In the genomic region with DNA sequence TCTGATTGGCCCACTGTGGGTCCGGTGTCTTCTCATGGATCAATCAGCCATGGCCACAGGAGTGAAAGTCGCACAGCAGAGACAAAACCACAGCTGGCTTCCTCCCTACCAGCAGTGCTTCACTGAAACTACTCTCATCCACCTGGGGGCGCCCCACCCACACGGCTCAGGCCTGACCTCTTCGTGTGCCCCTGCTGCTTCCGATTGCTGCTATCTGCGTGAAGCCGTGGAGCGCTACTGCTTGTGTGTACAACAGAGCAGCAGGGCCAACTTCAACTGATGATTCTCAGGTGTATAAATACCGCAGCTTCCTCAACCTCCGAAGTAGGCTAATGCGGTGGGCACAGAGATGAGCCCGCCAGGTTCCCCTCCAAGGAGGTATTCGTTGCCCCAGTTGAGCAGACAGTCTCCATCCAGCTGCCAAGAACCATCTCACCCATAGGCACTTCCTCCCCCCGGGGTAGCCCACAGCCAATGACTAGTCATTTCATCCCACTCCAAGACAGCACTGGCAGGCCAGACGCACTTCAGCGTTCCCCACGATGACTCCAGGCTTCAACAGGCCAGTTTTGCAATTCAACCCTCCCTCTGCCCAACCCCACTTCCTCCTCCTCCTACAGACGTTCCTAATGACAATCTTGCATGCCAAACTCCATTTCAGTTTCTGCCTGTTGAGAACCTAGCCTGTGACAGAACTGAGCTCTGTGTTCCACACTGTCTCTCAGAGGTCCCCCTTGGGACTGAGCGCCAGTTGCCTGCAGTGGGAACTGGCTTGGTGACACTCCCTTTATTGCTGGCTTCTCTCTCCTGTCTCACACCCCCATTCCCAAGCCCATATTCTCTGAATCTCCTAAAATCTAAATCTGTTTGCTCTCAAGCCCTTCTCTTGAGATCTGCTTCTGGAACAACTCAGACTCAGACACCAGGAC, we compare ENCODE assay signal across 8 cellular contexts. TPM values are rescaled to one million over a fixed set of nuclear protein-coding genes. Genes with fewer than 3 reads are reported as not detected.
A peak's percentile ranks its signal among the peaks of the same experiment; 100 is the strongest.
DNase-seq lines count a peak whose midpoint lies in the region; ATAC-seq and TF ChIP-seq lines count a peak whose summit lies in the region.

No MANE protein-coding gene starts in this region.

- no peaks in the 10 kb centered on the region for H3K36me3 ChIP-seq in OCI-LY3 (replicated peaks; ENCODE audit: low read depth, low read length)

- peak overlapping the region; percentile 29 for H3K4me3 Mint-ChIP-seq in activated T-cell treated with anti-CD3 and anti-CD28 coated beads, Interleukin-2, amount 50 U/mL, for 4 hours

- H3K36me3 Mint-ChIP-seq in activated T-cell treated with anti-CD3 and anti-CD28 coated beads, Interleukin-2, amount 50 U/mL, for 4 hours (ENCODE audit: insufficient read depth) = no peaks in the 10 kb centered on the region

- H3K79me2 ChIP-seq in OCI-LY3 (ENCODE audit: low read length) = no peaks in the 10 kb centered on the region

- H4K20me1 ChIP-seq in OCI-LY3 (ENCODE audit: insufficient read depth, low read length) = no peaks in the 10 kb centered on the region

- peaks cover 24% of the 10 kb centered on the region for H3K4me1 Mint-ChIP-seq in activated T-cell treated with anti-CD3 and anti-CD28 coated beads, Interleukin-2, amount 50 U/mL, for 4 hours (ENCODE audit: low read depth)

- peak overlapping the region; percentile 53 for H3K9ac ChIP-seq in OCI-LY3 (ENCODE audit: low read length)

- ATAC-seq in HG02759 (IDR thresholded peaks at IDR 0.05; ENCODE audit: unreplicated experiment) (peak; percentile 84), left cardiac atrium (peak; percentile 84 to 87), HG03571 (IDR thresholded peaks at IDR 0.05; ENCODE audit: unreplicated experiment) (no peak), HG02884 (IDR thresholded peaks at IDR 0.05; ENCODE audit: unreplicated experiment) (no peak)
- peak; percentile 79 for ATAC-seq in activated T-cell treated with anti-CD3 and anti-CD28 coated beads, Interleukin-2, amount 50 U/mL, for 4 hours

- no peaks in the 10 kb centered on the region for H3K9me3 Mint-ChIP-seq in activated T-cell treated with anti-CD3 and anti-CD28 coated beads, Interleukin-2, amount 50 U/mL, for 4 hours

- no peak overlapping the region for H3K27ac ChIP-seq in OCI-LY3 (ENCODE audit: low read length)

- peaks cover 30% of the 10 kb centered on the region for H3K4me1 ChIP-seq in OCI-LY3 (ENCODE audit: low read length)

- H3K4me3 ChIP-seq in OCI-LY3 (ENCODE audit: low read length) = peak overlapping the region; percentile 76

- peak overlapping the region; percentile 97 for H3K4me2 ChIP-seq in OCI-LY3 (ENCODE audit: low read length)

- intact Hi-C loops in left cardiac atrium (cut with DNase I) = no loop called here

- TF ChIP-seq CTCF in GM12873 (IDR thresholded peaks at IDR 0.05; ENCODE audit: insufficient read depth, low read depth, low read length, missing control alignments) (peak; percentile 77), OCI-LY3 (IDR thresholded peaks at IDR 0.05; ENCODE audit: low read depth, low read length) (peak; percentile 63)

- peaks cover 5% of the 10 kb centered on the region; the same call in 1 of the 2 replicates for H3K27me3 ChIP-seq in OCI-LY3 (ENCODE audit: low read depth, low read length)

- peak; percentile 51 for DNase-seq in activated T-cell treated with anti-CD3 and anti-CD28 coated beads, Interleukin-2, amount 50 U/mL, for 4 hours
- peak; percentile 64 for DNase-seq in left cardiac atrium
- DNase-seq in stimulated activated CD4-positive, alpha-beta T cell treated with anti-CD3 and anti-CD28 coated beads, Interleukin-15, amount 100 ng/mL, for 1 hour (ENCODE audit: low read depth in 1 of 2, low spot score in 1 of 2) = peak; percentile 33 to 34

- no peaks in the 10 kb centered on the region for H3K27me3 Mint-ChIP-seq in activated T-cell treated with anti-CD3 and anti-CD28 coated beads, Interleukin-2, amount 50 U/mL, for 4 hours (ENCODE audit: low read depth)

- peak overlapping the region; percentile 92 for H2AFZ ChIP-seq in OCI-LY3 (ENCODE audit: low read depth, low read length)

- no peaks in the 10 kb centered on the region for H3K9me3 ChIP-seq in OCI-LY3 (ENCODE audit: insufficient read depth, low read length)

RNA-seq across cellular contexts. Expression of gene ATP6AP2, which starts 41.3 kb away (rescaled TPM):
- 10 to 100 TPM; 49.2 to 60.3 (median 54.3) TPM for total RNA-seq in activated T-cell treated with anti-CD3 and anti-CD28 coated beads, Interleukin-2, amount 50 U/mL, for 4 hours
- 10 to 100 TPM; 58.8 to 59.9 TPM for total RNA-seq in left cardiac atrium

Comparison
In these comparisons a context has a peak if more than half of its experiments do, and no peak if none do; other contexts are left out.
1. ATAC-seq: peak in HG02759 (single experiment), activated T-cell treated with anti-CD3 and anti-CD28 coated beads, Interleukin-2, amount 50 U/mL, for 4 hours (2 of 2) and left cardiac atrium (2 of 2); none in HG03571 (single experiment) and HG02884 (single experiment).
2. Peak in every context shown above with its lines, with median percentiles within 50 percentile points of each other: DNase-seq.